Comparison of ENCODE assay signal across 32 cellular contexts in the genomic region with DNA sequence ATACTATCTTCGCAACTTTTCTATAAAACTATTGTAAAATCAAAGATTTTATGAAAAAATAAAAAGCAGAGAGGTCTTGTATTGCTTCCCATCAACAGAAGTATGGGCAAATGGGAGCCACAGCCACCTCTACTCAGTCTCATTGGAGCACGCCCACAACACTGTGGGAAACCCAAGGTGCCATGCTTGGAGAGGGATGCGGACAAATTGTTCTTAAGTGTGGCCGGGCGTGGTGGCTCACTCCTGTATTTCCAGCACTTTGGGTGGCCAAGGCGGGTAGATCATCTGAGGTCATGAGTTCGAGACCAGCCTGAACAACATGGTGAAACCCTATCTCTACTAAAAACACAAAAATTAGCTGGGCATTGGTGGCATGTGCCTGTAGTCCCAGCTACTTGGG.
"Had no signal": no experiment of that assay in that cellular context is flagged by ENCODE, and none has a peak within 500 bp of the region (broad histone marks: within the 10 kb centered on the region; RNA-seq: fewer than 3 reads in every experiment).

No MANE protein-coding gene starts in this region.

- H3K9me3 ChIP-seq: adrenal gland, ascending aorta, body of pancreas, breast epithelium had no signal

- ATAC-seq: activated naive CD4-positive, alpha-beta T cell treated with anti-CD3 and anti-CD28 coated beads, Interleukin-2, amount 50 U/mL, for 72 hours; activated naive CD8-positive, alpha-beta T cell treated with anti-CD3 and anti-CD28 coated beads, Interleukin-2, amount 50 U/mL, for 24 hours; activated T-cell treated with anti-CD3 and anti-CD28 coated beads, Interleukin-2, amount 50 U/mL, for 4 hours; activated T-cell treated with anti-CD3 and anti-CD28 coated beads, Interleukin-2, amount 50 U/mL, for 72 hours; activated T-helper 17 cell treated with anti-CD3 and anti-CD28 coated beads, Interleukin-2, amount 50 U/mL, for 72 hours; body of pancreas had no signal

- H3K4me3 ChIP-seq: adrenal gland, ascending aorta, body of pancreas, breast epithelium, cardiac muscle cell had no signal

- DNase-seq: activated effector memory CD4-positive, alpha-beta T cell treated with anti-CD3 and anti-CD28 coated beads, Interleukin-2, amount 50 U/mL, for 16 hours; activated effector memory CD4-positive, alpha-beta T cell treated with Interleukin-2 at 50 U/mL for 16 hours; activated gamma-delta T cell; activated gamma-delta T cell treated with Interleukin-2 at 50 U/mL for 16 hours; activated naive CD4-positive, alpha-beta T cell; activated naive CD4-positive, alpha-beta T cell treated with anti-CD3 and anti-CD28 coated beads for 36 hours; activated naive CD4-positive, alpha-beta T cell treated with anti-CD3 and anti-CD28 coated beads, Interleukin-2, amount 10 ng/mL, durations not matched to agents 7 days and 5 days; activated naive CD4-positive, alpha-beta T cell treated with anti-CD3 and anti-CD28 coated beads, Interleukin-2, amount 50 U/mL, for 16 hours; activated naive CD4-positive, alpha-beta T cell treated with Interleukin-2 at 50 U/mL for 16 hours; activated naive CD8-positive, alpha-beta T cell treated with anti-CD3 and anti-CD28 coated beads for 36 hours; activated naive CD8-positive, alpha-beta T cell treated with anti-CD3 and anti-CD28 coated beads, Interleukin-2, amount 10 ng/mL, durations not matched to agents 7 days and 5 days; activated naive CD8-positive, alpha-beta T cell treated with anti-CD3 and anti-CD28 coated beads, Interleukin-2, amount 50 U/mL, for 24 hours; activated T-cell treated with anti-CD3 and anti-CD28 coated beads, Interleukin-2, amount 50 U/mL, for 1 hour; activated T-cell treated with anti-CD3 and anti-CD28 coated beads, Interleukin-2, amount 50 U/mL, for 24 hours; activated T-cell treated with anti-CD3 and anti-CD28 coated beads, Interleukin-2, amount 50 U/mL, for 4 hours; activated T-cell treated with anti-CD3 and anti-CD28 coated beads, Interleukin-2, amount 50 U/mL, for 48 hours; activated T-cell treated with anti-CD3 and anti-CD28 coated beads, Interleukin-2, amount 50 U/mL, for 72 hours; adrenal gland; amniotic stem cell; amygdala; anterior cingulate cortex; aorta; body of pancreas; brain microvascular endothelial cell; caudate nucleus; central memory CD4-positive, alpha-beta T cell; cerebellar nuclear complex had no signal

- H3K36me3 ChIP-seq: adrenal gland, ascending aorta, brain microvascular endothelial cell, breast epithelium, cardiac muscle cell had no signal

- H3K27me3 ChIP-seq: adrenal gland, ascending aorta, body of pancreas, brain microvascular endothelial cell, breast epithelium, cardiac muscle cell had no signal

- H3K4me1 ChIP-seq: adrenal gland, ascending aorta, body of pancreas, breast epithelium had no signal

- H3K27ac ChIP-seq: adrenal gland, ascending aorta, body of pancreas, brain microvascular endothelial cell, breast epithelium, cardiac muscle cell had no signal
